Comparison of ENCODE assay signal across 18 cellular contexts in genomic region chr12:114869091-114869834, GRCh38.
DNase-seq lines count a peak whose midpoint lies in the region; TF ChIP-seq lines count a peak whose summit lies in the region.
"Had no signal": no experiment of that assay in that cellular context is flagged by ENCODE, and none has a peak within 500 bp of the region (broad histone marks: within the 10 kb centered on the region; RNA-seq: fewer than 3 reads in every experiment).

No MANE protein-coding gene starts in this region.

- H3K4me3 ChIP-seq in AG09309 (ENCODE audit: control insufficient read depth, low read depth, low read length): no peak overlapping the region
- no peak overlapping the region for H3K4me3 ChIP-seq in H7 (ENCODE audit: insufficient read depth, low read depth, low read length)
- no peak overlapping the region for H3K4me3 ChIP-seq in foreskin fibroblast (ENCODE audit: low read depth in 1 of 2, low read length in 2 of 2)
- no peak overlapping the region for H3K4me3 ChIP-seq in thyroid gland (replicated peaks in 1 of 3)
- H3K4me3 ChIP-seq: prostate gland had no signal

- peaks cover 0 to 2% of the 10 kb centered on the region in 2 donors for H3K4me1 ChIP-seq in thyroid gland
- H3K4me1 ChIP-seq: prostate gland had no signal

- H3K4me3 Mint-ChIP-seq in glutamatergic neuron (ENCODE audit: unreplicated experiment): no peak overlapping the region
- H3K4me3 Mint-ChIP-seq: activated CD8-positive, alpha-beta T cell treated with anti-CD3 and anti-CD28 coated beads, Interleukin-2, amount 10 ng/mL, durations not matched to agents 7 days and 5 days; activated naive CD4-positive, alpha-beta T cell treated with anti-CD3 and anti-CD28 coated beads for 36 hours; central memory CD8-positive, alpha-beta T cell; stimulated activated naive CD8-positive, alpha-beta T cell treated with anti-CD3 and anti-CD28 coated beads, Interleukin-15, Interleukin-2, amounts not matched to agents 100 ng/mL and 50 ng/mL, for 24 hours had no signal

- no peaks in the 10 kb centered on the region for H3K36me3 ChIP-seq in H7 (replicated peaks; ENCODE audit: control insufficient read depth, insufficient read depth, low read length)
- H3K36me3 ChIP-seq in thyroid gland: no peaks in the 10 kb centered on the region
- H3K36me3 ChIP-seq: prostate gland had no signal

- 52 to 65% methylated on average over 12 of the region's 12 CpGs for WGBS in thyroid gland, 2 donors

- CTCF ChIA-PET in RWPE1 (lab: Yijun Ruan, JAX): no interaction called here

- H3K27ac ChIP-seq in RWPE1: no peak overlapping the region
- no peak overlapping the region for H3K27ac ChIP-seq in thyroid gland
- H3K27ac ChIP-seq: C4-2B had no signal

- no peak for TF ChIP-seq CTCF in AG09309 (IDR thresholded peaks at IDR 0.05; ENCODE audit: control insufficient read depth, insufficient read depth, low read depth, low read length, missing control alignments)
- TF ChIP-seq CTCF in foreskin fibroblast (IDR thresholded peaks at IDR 0.05; ENCODE audit: low read depth, low read length): no peak
- TF ChIP-seq CTCF in glutamatergic neuron (IDR thresholded peaks at IDR 0.05; ENCODE audit: partially characterized antibody, unreplicated experiment): no peak
- TF ChIP-seq CTCF in RWPE1 (conservative IDR thresholded peaks at IDR 0.05; ENCODE audit: low read depth): no peak
- TF ChIP-seq CTCF in thyroid gland (IDR thresholded peaks at IDR 0.05): no peak

- H3K36me3 Mint-ChIP-seq in glutamatergic neuron (ENCODE audit: unreplicated experiment): no peaks in the 10 kb centered on the region

- H3K9me3 Mint-ChIP-seq in glutamatergic neuron (ENCODE audit: unreplicated experiment): peaks cover 3% of the 10 kb centered on the region
- H3K9me3 Mint-ChIP-seq: activated naive CD4-positive, alpha-beta T cell treated with anti-CD3 and anti-CD28 coated beads for 36 hours; central memory CD8-positive, alpha-beta T cell had no signal

- H3K4me1 Mint-ChIP-seq in glutamatergic neuron (ENCODE audit: low read depth, unreplicated experiment): no peaks in the 10 kb centered on the region
- H3K4me1 Mint-ChIP-seq: central memory CD8-positive, alpha-beta T cell had no signal

- H3K27ac Mint-ChIP-seq in glutamatergic neuron (ENCODE audit: unreplicated experiment): no peak overlapping the region
- H3K27ac Mint-ChIP-seq: activated CD8-positive, alpha-beta T cell treated with anti-CD3 and anti-CD28 coated beads, Interleukin-2, amount 10 ng/mL, durations not matched to agents 7 days and 5 days; activated naive CD4-positive, alpha-beta T cell treated with anti-CD3 and anti-CD28 coated beads for 36 hours; stimulated activated naive CD8-positive, alpha-beta T cell treated with anti-CD3 and anti-CD28 coated beads, Interleukin-15, Interleukin-2, amounts not matched to agents 100 ng/mL and 50 ng/mL, for 24 hours had no signal

- no peaks in the 10 kb centered on the region for H3K9me3 ChIP-seq in thyroid gland
- H3K9me3 ChIP-seq: prostate gland had no signal

- intact Hi-C loops in thyroid gland (cut with DNase I): no loop called here

- DNase-seq in AG09309 (ENCODE audit: low read depth) (peak; percentile 55), H7 (peak; percentile 44), NCI-H82 treated with DMSO at 0.1 percent for 48 hours (lab: John Stamatoyannopoulos, UW; ENCODE audit: unreplicated experiment) (peak; percentile 35), foreskin fibroblast (peak; percentile 85 to 92), cortex of kidney (lab: John Stamatoyannopoulos, UW) (no peak), glutamatergic neuron (no peak), RWPE1 (ENCODE audit: low spot score) (no peak), thyroid gland (no peak)
- DNase-seq: activated CD8-positive, alpha-beta T cell treated with anti-CD3 and anti-CD28 coated beads, Interleukin-2, amount 10 ng/mL, durations not matched to agents 7 days and 5 days; activated naive CD4-positive, alpha-beta T cell treated with anti-CD3 and anti-CD28 coated beads for 36 hours; erythroblast; Karpas-422; NCI-H2081; stimulated activated CD4-positive, alpha-beta T cell treated with anti-CD3 and anti-CD28 coated beads, Interleukin-4, amount 100 ng/mL, for 1 hour had no signal

- no peak for TF ChIP-seq POLR2A in thyroid gland (IDR thresholded peaks at IDR 0.05)

- H3K27me3 ChIP-seq in H7 (ENCODE audit: control insufficient read depth, insufficient read depth, low read length) (no peaks in the 10 kb centered on the region; the same call in 1 of the 2 replicates), thyroid gland (no peaks in the 10 kb centered on the region)

- POLR2A ChIA-PET in RWPE1 (lab: Yijun Ruan, JAX; ENCODE audit: low non-redundant PET): no interaction called here

- H3K27me3 Mint-ChIP-seq in glutamatergic neuron (ENCODE audit: unreplicated experiment): no peaks in the 10 kb centered on the region
- H3K27me3 Mint-ChIP-seq: central memory CD8-positive, alpha-beta T cell; stimulated activated naive CD8-positive, alpha-beta T cell treated with anti-CD3 and anti-CD28 coated beads, Interleukin-15, Interleukin-2, amounts not matched to agents 100 ng/mL and 50 ng/mL, for 24 hours had no signal

Comparison
In these comparisons a context has a peak if more than half of its experiments do, and no peak if none do; other contexts are left out.
1. DNase-seq: peak in AG09309 (single experiment), H7 (single experiment), NCI-H82 treated with DMSO at 0.1 percent for 48 hours (single experiment) and foreskin fibroblast (2 of 2); none in cortex of kidney (single experiment), glutamatergic neuron (single experiment), RWPE1 (single experiment) and thyroid gland (0 of 2).